In the genomic region with DNA sequence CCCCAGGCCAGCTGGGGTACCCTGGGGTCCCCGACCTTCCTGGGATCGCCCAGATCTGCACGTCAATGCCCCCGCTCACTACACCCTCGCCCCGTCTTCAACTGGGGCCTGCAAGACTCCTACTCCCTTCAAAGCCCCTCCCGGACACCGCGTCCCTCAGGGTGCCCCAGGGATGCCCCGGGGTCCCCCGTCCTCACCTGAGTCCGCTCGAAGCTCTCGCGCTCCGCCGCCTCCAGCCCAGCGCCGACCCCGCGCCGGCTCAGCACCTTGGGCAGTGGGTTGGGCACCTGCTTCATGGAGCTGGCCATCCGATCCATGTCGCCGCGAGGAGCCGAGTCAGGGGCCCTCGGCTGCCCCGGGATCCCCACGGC, we compare ENCODE assay signal across 8 cellular contexts. TPM values are rescaled to one million over a fixed set of nuclear protein-coding genes. Genes with fewer than 3 reads are reported as not detected.
A peak's percentile ranks its signal among the peaks of the same experiment; 100 is the strongest.
DNase-seq lines count a peak whose midpoint lies in the region; ATAC-seq and TF ChIP-seq lines count a peak whose summit lies in the region.

A gene (minus strand): TSS at position 338 of the 371 bp plus-strand sequence. CDS start 21 bp downstream, at position 317.

- H3K27ac ChIP-seq in lung (ENCODE audit: low read depth in 1 of 2, low read length in 1 of 2) (peak within 1 kb of the TSS; percentile 75 to 92), thyroid gland (peak within 1 kb of the TSS; percentile 81 to 89 (median 87))

- ATAC-seq in HG03520 (IDR thresholded peaks at IDR 0.05; ENCODE audit: unreplicated experiment): peak; percentile 6
- no peak for ATAC-seq in lung (ENCODE audit: insufficient read depth, low FRiP score)

- no peak for DNase-seq in GM12865 (ENCODE audit: low read depth)
- peak in 1 of 2 donors; percentile 14 for DNase-seq in cardiac fibroblast (ENCODE audit: low read depth in 2 of 2)
- DNase-seq in lung (ENCODE audit: low spot score): no peak
- no peak for DNase-seq in thyroid gland
- no peak for DNase-seq in NCI-H2196 (lab: John Stamatoyannopoulos, UW; ENCODE audit: unreplicated experiment)
- DNase-seq in NCI-H2107 treated with DMSO at 0.1 percent for 48 hours (lab: John Stamatoyannopoulos, UW; ENCODE audit: unreplicated experiment): no peak
- DNase-seq in iPS-NIHi7 (ENCODE audit: extremely low spot score): no peak

- H3K4me1 ChIP-seq in lung (ENCODE audit: control insufficient read depth in 2 of 2, insufficient read depth in 2 of 2, low read length in 2 of 2) (peaks cover 0 to 9% of the 10 kb centered on the region in 2 donors), thyroid gland (peaks cover 0 to 12% of the 10 kb centered on the region in 2 donors)

- no peaks in the 10 kb centered on the region for H3K36me3 ChIP-seq in lung (ENCODE audit: control insufficient read depth in 2 of 2, insufficient read depth in 2 of 2, low read length in 2 of 2)
- no peaks in the 10 kb centered on the region for H3K36me3 ChIP-seq in thyroid gland

- intact Hi-C loops in thyroid gland (cut with DNase I): no loop called here

- TF ChIP-seq CTCF in GM12865 (IDR thresholded peaks at IDR 0.05; ENCODE audit: insufficient read depth, low read depth, low read length, missing control alignments): no peak
- TF ChIP-seq CTCF in cardiac fibroblast (IDR thresholded peaks at IDR 0.05; ENCODE audit: low read depth, low read length): no peak
- no peak for TF ChIP-seq CTCF in lung (IDR thresholded peaks at IDR 0.05; ENCODE audit: control extremely low read depth, extremely low read depth)
- TF ChIP-seq CTCF in thyroid gland (IDR thresholded peaks at IDR 0.05): no peak

- H3K27me3 ChIP-seq in lung (ENCODE audit: control insufficient read depth, insufficient read depth) (no peaks in the 10 kb centered on the region), thyroid gland (no peaks in the 10 kb centered on the region)

- peak in 1 of 2 donors; percentile 42 for TF ChIP-seq POLR2A in thyroid gland (IDR thresholded peaks at IDR 0.05)

- H3K9me3 ChIP-seq in lung (ENCODE audit: control insufficient read depth in 2 of 2, insufficient read depth in 1 of 2, low read length in 1 of 2) (no peaks in the 10 kb centered on the region), thyroid gland (no peaks in the 10 kb centered on the region)

- WGBS in lung, 2 donors: 0 to 1% methylated on average over 30 of the region's 30 CpGs
- WGBS in thyroid gland, 2 donors: 0 to 2% methylated on average over 11 to 27 of the region's 30 CpGs

- H3K4me3 ChIP-seq in GM12865 (ENCODE audit: low read depth, low read length) (peak within 1 kb of the TSS; percentile 85), cardiac fibroblast (replicated peaks in 1 of 2; ENCODE audit: low read depth in 2 of 2, low read length in 2 of 2) (peak within 1 kb of the TSS; percentile 94 to 95), lung (peak within 1 kb of the TSS; percentile 79), thyroid gland (replicated peaks in 1 of 3) (peak within 1 kb of the TSS; percentile 88 to 100 (median 98))

RNA-seq across cellular contexts. Expression of the gene that starts here (rescaled TPM):
- total RNA-seq in lung (10 to 100 TPM; 28.3 to 51.2 TPM), thyroid gland (10 to 100 TPM; 25.4 to 39.6 (median 28.1) TPM)
- 10 to 100 TPM; 10.2 to 28.9 TPM for polyA plus RNA-seq in lung
